ENCODE assay signal across 1 cellular context in genomic region chr18:7038330-7038846, GRCh38.
TF ChIP-seq lines count a peak whose summit lies in the region.

No MANE protein-coding gene starts in this region.

TF ChIP-seq in HepG2, 621 proteins besides CTCF, POLR2A, EP300 and RAD21 (continued from another document):
- no peak; the same call in 1 of the 2 replicates for TF ChIP-seq USF2 (IDR thresholded peaks at IDR 0.05; ENCODE audit: low read depth, low read length)
- TF ChIP-seq USF2 (CRISPR knock-in tag; IDR thresholded peaks at IDR 0.05; ENCODE audit: borderline replicate concordance) = peak; percentile 19; the same call in 1 of the 2 replicates
